ENCODE assay signal across 1 cellular context in the genomic region with DNA sequence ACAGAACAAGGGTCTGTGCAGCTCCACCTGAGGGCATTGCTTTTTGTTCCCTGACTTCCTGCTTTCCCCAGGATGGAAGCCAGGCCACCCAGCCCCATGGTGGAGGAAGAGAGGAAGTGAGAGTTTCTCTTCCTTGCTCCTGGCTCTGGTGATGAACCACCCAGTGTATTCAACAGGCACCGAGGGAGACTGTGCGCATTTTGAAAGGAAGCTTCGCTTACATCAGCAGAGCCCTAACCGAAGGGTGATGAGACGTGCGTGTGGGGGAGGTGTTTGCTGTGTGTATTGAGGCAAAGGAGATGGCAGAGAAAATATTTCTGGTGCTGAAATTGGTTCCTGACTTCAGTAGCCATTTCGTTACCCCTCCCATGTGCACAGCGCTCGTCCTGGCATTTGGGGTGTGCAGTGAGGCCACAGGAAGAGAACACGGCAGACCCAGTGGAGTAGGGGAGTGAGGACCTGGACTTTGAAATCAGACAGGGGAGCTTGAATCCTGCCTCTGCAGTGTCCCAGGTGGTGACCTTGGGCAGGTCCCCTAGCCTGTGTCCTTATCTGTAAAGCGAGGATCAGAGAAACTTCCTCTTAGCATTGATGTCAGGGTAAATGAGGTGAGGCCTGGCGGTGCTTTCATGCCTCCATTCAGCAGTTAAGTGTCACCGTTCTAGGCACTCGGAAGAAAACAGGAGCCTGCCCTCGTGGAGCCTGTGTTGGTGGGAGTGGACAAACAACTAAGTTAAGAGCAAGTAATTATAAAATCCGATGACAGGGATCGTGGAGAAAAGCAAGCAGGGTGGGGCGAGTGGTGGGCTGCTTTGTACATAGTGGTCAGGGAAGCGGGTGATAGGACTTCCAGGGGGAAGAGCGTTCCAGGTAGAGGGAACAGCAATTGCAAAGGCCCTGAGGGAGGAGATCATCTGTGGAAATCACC.
TF ChIP-seq lines count a peak whose summit lies in the region.

No MANE protein-coding gene starts in this region.

TF ChIP-seq in HepG2, 621 proteins besides CTCF, POLR2A, EP300 and RAD21 (continued from another document and continues in another):
- TF ChIP-seq, protein P1, sequence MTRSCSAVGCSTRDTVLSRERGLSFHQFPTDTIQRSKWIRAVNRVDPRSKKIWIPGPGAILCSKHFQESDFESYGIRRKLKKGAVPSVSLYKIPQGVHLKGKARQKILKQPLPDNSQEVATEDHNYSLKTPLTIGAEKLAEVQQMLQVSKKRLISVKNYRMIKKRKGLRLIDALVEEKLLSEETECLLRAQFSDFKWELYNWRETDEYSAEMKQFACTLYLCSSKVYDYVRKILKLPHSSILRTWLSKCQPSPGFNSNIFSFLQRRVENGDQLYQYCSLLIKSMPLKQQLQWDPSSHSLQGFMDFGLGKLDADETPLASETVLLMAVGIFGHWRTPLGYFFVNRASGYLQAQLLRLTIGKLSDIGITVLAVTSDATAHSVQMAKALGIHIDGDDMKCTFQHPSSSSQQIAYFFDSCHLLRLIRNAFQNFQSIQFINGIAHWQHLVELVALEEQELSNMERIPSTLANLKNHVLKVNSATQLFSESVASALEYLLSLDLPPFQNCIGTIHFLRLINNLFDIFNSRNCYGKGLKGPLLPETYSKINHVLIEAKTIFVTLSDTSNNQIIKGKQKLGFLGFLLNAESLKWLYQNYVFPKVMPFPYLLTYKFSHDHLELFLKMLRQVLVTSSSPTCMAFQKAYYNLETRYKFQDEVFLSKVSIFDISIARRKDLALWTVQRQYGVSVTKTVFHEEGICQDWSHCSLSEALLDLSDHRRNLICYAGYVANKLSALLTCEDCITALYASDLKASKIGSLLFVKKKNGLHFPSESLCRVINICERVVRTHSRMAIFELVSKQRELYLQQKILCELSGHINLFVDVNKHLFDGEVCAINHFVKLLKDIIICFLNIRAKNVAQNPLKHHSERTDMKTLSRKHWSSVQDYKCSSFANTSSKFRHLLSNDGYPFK (CRISPR knock-in tag; IDR thresholded peaks at IDR 0.05; ENCODE audit: borderline replicate concordance), result peak; percentile 82; the same call in 1 of the 2 replicates
- TF ChIP-seq CEBPZ (IDR thresholded peaks at IDR 0.05; ENCODE audit: low read length) (no peak), TCF7L2 (IDR thresholded peaks at IDR 0.05; ENCODE audit: low read depth, low read length) (peak; percentile 93), ZNF598 (CRISPR knock-in tag; IDR thresholded peaks at IDR 0.05; ENCODE audit: borderline replicate concordance) (peak; percentile 80; the same call in 1 of the 2 replicates), ZNF879 (CRISPR knock-in tag; IDR thresholded peaks at IDR 0.05) (no peak), ZNF605 (CRISPR knock-in tag; IDR thresholded peaks at IDR 0.05) (peak; percentile 88), PHB2 (IDR thresholded peaks at IDR 0.05; ENCODE audit: partially characterized antibody) (no peak), REPIN1 (CRISPR knock-in tag; IDR thresholded peaks at IDR 0.05; ENCODE audit: borderline replicate concordance, low read depth) (peak; percentile 98), SCMH1 (CRISPR knock-in tag; IDR thresholded peaks at IDR 0.05; ENCODE audit: borderline replicate concordance) (no peak), POLR2AphosphoS2 (IDR thresholded peaks at IDR 0.05; ENCODE audit: low read depth, low read length) (peak; percentile 97), MEIS2 (CRISPR knock-in tag; IDR thresholded peaks at IDR 0.05) (peak; percentile 97), SATB2 (CRISPR knock-in tag; IDR thresholded peaks at IDR 0.05) (peak; percentile 51; the same call in 1 of the 2 replicates), BCLAF1 (IDR thresholded peaks at IDR 0.05) (no peak), ZNF451 (CRISPR knock-in tag; IDR thresholded peaks at IDR 0.05) (peak; percentile 90; the same call in 1 of the 2 replicates), ZNF672 (CRISPR knock-in tag; IDR thresholded peaks at IDR 0.05) (0 out of 2 replicates have a peak, but pooled peaks have one; percentile 57), RFXANK (CRISPR knock-in tag; IDR thresholded peaks at IDR 0.05) (no peak), SP1 (IDR thresholded peaks at IDR 0.05) (no peak), SP1 (CRISPR knock-in tag; IDR thresholded peaks at IDR 0.05) (no peak; the same call in 1 of the 2 replicates), ZNF430 (CRISPR knock-in tag; IDR thresholded peaks at IDR 0.05) (no peak; the same call in none of the 2 replicates), CHD4 (IDR thresholded peaks at IDR 0.05; ENCODE audit: borderline replicate concordance, low read length) (peak; percentile 40; the same call in 1 of the 2 replicates), POGZ (CRISPR knock-in tag; IDR thresholded peaks at IDR 0.05) (peak; percentile 90), ZNF562 (CRISPR knock-in tag; IDR thresholded peaks at IDR 0.05; ENCODE audit: borderline replicate concordance) (no peak), ZBTB20 (CRISPR knock-in tag; IDR thresholded peaks at IDR 0.05; ENCODE audit: borderline replicate concordance, low read depth) (peak; percentile 93), REXO4 (CRISPR knock-in tag; IDR thresholded peaks at IDR 0.05; ENCODE audit: borderline replicate concordance) (no peak), ZNF446 (CRISPR knock-in tag; IDR thresholded peaks at IDR 0.05) (no peak), HIVEP1 (CRISPR knock-in tag; IDR thresholded peaks at IDR 0.05) (peak; percentile 96), AKNA (CRISPR knock-in tag; IDR thresholded peaks at IDR 0.05; ENCODE audit: borderline replicate concordance) (no peak), ZNF280D (CRISPR knock-in tag; IDR thresholded peaks at IDR 0.05) (peak; percentile 88; the same call in 1 of the 2 replicates), ZMAT3 (CRISPR knock-in tag; conservative IDR thresholded peaks at IDR 0.05) (peak; percentile 87), ZNF549 (CRISPR knock-in tag; IDR thresholded peaks at IDR 0.05) (no peak)
- TF ChIP-seq, protein P2, sequence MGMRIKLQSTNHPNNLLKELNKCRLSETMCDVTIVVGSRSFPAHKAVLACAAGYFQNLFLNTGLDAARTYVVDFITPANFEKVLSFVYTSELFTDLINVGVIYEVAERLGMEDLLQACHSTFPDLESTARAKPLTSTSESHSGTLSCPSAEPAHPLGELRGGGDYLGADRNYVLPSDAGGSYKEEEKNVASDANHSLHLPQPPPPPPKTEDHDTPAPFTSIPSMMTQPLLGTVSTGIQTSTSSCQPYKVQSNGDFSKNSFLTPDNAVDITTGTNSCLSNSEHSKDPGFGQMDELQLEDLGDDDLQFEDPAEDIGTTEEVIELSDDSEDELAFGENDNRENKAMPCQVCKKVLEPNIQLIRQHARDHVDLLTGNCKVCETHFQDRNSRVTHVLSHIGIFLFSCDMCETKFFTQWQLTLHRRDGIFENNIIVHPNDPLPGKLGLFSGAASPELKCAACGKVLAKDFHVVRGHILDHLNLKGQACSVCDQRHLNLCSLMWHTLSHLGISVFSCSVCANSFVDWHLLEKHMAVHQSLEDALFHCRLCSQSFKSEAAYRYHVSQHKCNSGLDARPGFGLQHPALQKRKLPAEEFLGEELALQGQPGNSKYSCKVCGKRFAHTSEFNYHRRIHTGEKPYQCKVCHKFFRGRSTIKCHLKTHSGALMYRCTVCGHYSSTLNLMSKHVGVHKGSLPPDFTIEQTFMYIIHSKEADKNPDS (CRISPR knock-in tag; IDR thresholded peaks at IDR 0.05), result peak; percentile 86; the same call in 1 of the 2 replicates
- TF ChIP-seq, protein P3, sequence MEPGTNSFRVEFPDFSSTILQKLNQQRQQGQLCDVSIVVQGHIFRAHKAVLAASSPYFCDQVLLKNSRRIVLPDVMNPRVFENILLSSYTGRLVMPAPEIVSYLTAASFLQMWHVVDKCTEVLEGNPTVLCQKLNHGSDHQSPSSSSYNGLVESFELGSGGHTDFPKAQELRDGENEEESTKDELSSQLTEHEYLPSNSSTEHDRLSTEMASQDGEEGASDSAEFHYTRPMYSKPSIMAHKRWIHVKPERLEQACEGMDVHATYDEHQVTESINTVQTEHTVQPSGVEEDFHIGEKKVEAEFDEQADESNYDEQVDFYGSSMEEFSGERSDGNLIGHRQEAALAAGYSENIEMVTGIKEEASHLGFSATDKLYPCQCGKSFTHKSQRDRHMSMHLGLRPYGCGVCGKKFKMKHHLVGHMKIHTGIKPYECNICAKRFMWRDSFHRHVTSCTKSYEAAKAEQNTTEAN (CRISPR knock-in tag; conservative IDR thresholded peaks at IDR 0.05), result peak; percentile 85
